ENCODE assay signal across 9 cellular contexts in the genomic region with DNA sequence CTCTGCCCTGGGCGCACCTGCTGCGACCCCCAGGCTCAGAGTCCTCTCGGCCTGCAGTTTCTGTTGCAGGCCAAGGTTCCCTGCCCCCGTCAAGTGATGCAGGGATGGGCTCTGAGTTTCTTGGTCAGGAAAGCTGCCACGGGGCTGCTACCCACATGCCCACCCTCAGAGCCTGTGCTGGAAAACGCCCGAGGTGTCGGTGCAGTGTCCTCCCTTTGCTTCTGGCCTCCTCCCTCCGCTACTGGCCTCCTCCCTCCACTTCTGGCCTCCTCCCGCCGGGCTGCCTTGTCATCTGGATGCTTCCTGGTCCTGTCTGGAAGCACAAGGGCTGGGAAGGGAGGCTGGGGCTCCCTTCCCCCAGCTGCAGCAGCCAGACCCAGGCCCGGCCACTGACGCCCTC. TPM values are rescaled to one million over a fixed set of nuclear protein-coding genes. Genes with fewer than 3 reads are reported as not detected.
"Had no signal": no experiment of that assay in that cellular context is flagged by ENCODE, and none has a peak within 500 bp of the region (broad histone marks: within the 10 kb centered on the region; RNA-seq: fewer than 3 reads in every experiment).

No MANE protein-coding gene starts in this region.

- H2AFZ ChIP-seq: GM23248 had no signal

- H3K9me3 ChIP-seq: HAP-1 had no signal

- ATAC-seq: HCT116, HepG2 had no signal

- H3K4me1 ChIP-seq: HAP-1 had no signal

- H3K4me3 ChIP-seq: GM23248, HAP-1 had no signal

- H3K9me3 Mint-ChIP-seq: IgD-negative memory B cell had no signal

- H3K9ac ChIP-seq: GM23248 had no signal

- DNase-seq: GM23248, GOT3, H7, KBM-7 had no signal

- H3K27ac ChIP-seq: GM23248, HL-60 had no signal

- H3K4me3 Mint-ChIP-seq: IgD-negative memory B cell had no signal

- H3K27ac Mint-ChIP-seq: IgD-negative memory B cell had no signal

- H3K36me3 Mint-ChIP-seq: IgD-negative memory B cell had no signal

- H3K36me3 ChIP-seq: HAP-1 had no signal

RNA-seq across cellular contexts. Expression of gene PRDM16, which starts 17.3 kb away (rescaled TPM):
- polyA plus RNA-seq: IgD-negative memory B cell had no signal
